8 cellular contexts compared by ENCODE assay signal in genomic region chr7:30504347-30505173, GRCh38. TPM values are rescaled to one million over a fixed set of nuclear protein-coding genes. Genes with fewer than 3 reads are reported as not detected.
DNase-seq lines count a peak whose midpoint lies in the region; ATAC-seq, FAIRE-seq and TF ChIP-seq lines count a peak whose summit lies in the region.

A gene with protein sequence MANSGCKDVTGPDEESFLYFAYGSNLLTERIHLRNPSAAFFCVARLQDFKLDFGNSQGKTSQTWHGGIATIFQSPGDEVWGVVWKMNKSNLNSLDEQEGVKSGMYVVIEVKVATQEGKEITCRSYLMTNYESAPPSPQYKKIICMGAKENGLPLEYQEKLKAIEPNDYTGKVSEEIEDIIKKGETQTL (minus strand): TSS chr7:30504829. CDS start chr7:30504709, 120 bp downstream.

- FAIRE-seq in TTC549 (lab: Jason Lieb, UNC) = peak; percentile 83

- peaks cover 32% of the 10 kb centered on the region for H3K4me1 ChIP-seq in body of pancreas
- H3K4me1 ChIP-seq in sigmoid colon = peaks cover 0 to 24% (median 11%) of the 10 kb centered on the region in 4 donors

- WGBS in body of pancreas, 2 donors = 0 to 1% methylated on average over 22 to 61 of the region's 61 CpGs
- WGBS in sigmoid colon, 2 donors = 0% methylated on average over 61 of the region's 61 CpGs

- H3K4me3 ChIP-seq in body of pancreas (peak within 1 kb of the TSS; percentile 21 to 75), sigmoid colon (peak within 1 kb of the TSS; percentile 70 to 76 (median 74))

- no peaks in the 10 kb centered on the region for H3K9me3 ChIP-seq in body of pancreas
- no peaks in the 10 kb centered on the region for H3K9me3 ChIP-seq in sigmoid colon

- no peaks in the 10 kb centered on the region for H3K36me3 ChIP-seq in body of pancreas (replicated peaks in 1 of 2; ENCODE audit: insufficient read depth in 1 of 2, low read depth in 2 of 2)
- no peaks in the 10 kb centered on the region for H3K36me3 ChIP-seq in sigmoid colon

- peak; percentile 95 for ATAC-seq in GM18520 (IDR thresholded peaks at IDR 0.05; ENCODE audit: unreplicated experiment)
- peak; percentile 98 for ATAC-seq in HG03064 (IDR thresholded peaks at IDR 0.05; ENCODE audit: low read depth, unreplicated experiment)
- ATAC-seq in body of pancreas = peak; percentile 99

- H3K27ac ChIP-seq in body of pancreas (peak within 1 kb of the TSS; percentile 68 to 83 (median 78)), sigmoid colon (peak within 1 kb of the TSS; percentile 80 to 88 (median 86))

- DNase-seq in 8988T (peak; percentile 61), NCI-H2107 treated with DMSO at 0.1 percent for 48 hours (lab: John Stamatoyannopoulos, UW; ENCODE audit: unreplicated experiment) (peak; percentile 98), body of pancreas (peak; percentile 99), iPS DF 19.7 (ENCODE audit: low read depth, low spot score) (peak; percentile 96), sigmoid colon (peak; percentile 100)

- TF ChIP-seq CTCF in body of pancreas (IDR thresholded peaks at IDR 0.05) (peak in 2 of 7 experiments; percentile 1 to 5), sigmoid colon (IDR thresholded peaks at IDR 0.05) (no peak)

- intact Hi-C loops in body of pancreas (cut with DNase I) (no loop called here), sigmoid colon (cut with DNase I) (loop anchor here (2.0 to 5.0 kb wide), 2 partner anchors 26 to 37 kb away; partner anchors contain the start of gene NOD1)

- peak; percentile 43 to 86 (median 82) for TF ChIP-seq POLR2A in body of pancreas (IDR thresholded peaks at IDR 0.05)
- peak; percentile 25 to 55 for TF ChIP-seq POLR2A in sigmoid colon (IDR thresholded peaks at IDR 0.05)

- TF ChIP-seq EP300 in sigmoid colon (IDR thresholded peaks at IDR 0.05) = no peak

- H3K27me3 ChIP-seq in body of pancreas (no peaks in the 10 kb centered on the region), sigmoid colon (no peaks in the 10 kb centered on the region)

RNA-seq across cellular contexts. Expression of the gene that starts here (rescaled TPM):
- total RNA-seq in body of pancreas (10 to 100 TPM; 13.5 to 42.2 TPM), sigmoid colon (10 to 100 TPM; 18.8 to 40.9 (median 24.1) TPM)
- polyA plus RNA-seq in sigmoid colon = 10 to 100 TPM; 64.9 to 97.3 (median 87.3) TPM

Comparison
In these comparisons a context has a peak if more than half of its experiments do, and no peak if none do; other contexts are left out.
1. Peak in every context shown above with its lines: DNase-seq, ATAC-seq, H3K4me3 ChIP-seq and H3K27ac ChIP-seq.